14 cellular contexts compared by ENCODE assay signal in the genomic region with DNA sequence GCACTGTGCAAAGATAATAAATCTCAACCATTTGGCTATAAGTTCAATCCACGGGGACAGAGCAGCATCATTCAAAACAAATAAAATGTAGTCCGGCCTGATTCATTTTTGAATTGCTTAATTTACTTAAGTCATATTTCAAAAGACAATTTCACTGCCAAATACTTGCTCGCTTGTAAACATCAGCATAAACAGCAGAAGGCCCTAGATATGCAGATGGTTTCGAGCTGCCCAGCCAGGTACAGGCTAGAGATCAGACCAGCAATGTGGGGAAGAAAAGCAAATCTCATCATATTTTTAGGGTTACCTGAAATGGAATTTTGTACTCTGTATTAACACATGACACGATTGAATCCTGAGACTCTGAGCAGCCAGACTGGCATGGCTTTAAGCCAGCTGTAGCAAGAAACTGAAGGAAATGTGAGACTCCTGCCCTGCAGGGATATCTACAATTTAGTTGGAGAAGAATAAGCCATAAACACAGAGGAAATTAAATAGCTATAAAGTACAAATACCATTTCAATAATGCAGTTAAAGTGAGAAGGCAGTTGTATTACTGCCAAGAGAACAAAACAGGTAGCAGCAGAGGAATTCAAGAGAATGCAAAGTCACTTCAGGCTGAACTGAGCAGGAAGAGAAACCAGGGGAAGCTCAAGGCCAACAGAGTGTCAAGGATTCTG.
A peak's percentile ranks its signal among the peaks of the same experiment; 100 is the strongest.
DNase-seq lines count a peak whose midpoint lies in the region; ATAC-seq and TF ChIP-seq lines count a peak whose summit lies in the region.
"Had no signal": no experiment of that assay in that cellular context is flagged by ENCODE, and none has a peak within 500 bp of the region (broad histone marks: within the 10 kb centered on the region; RNA-seq: fewer than 3 reads in every experiment).

No MANE protein-coding gene starts in this region.

- H3K27me3 Mint-ChIP-seq in WTC11 (ENCODE audit: low read depth), result no peaks in the 10 kb centered on the region
- H3K27me3 Mint-ChIP-seq: activated naive CD8-positive, alpha-beta T cell treated with anti-CD3 and anti-CD28 coated beads, Interleukin-2, amount 50 U/mL, for 24 hours; CD4-positive, alpha-beta memory T cell had no signal

- CTCF ChIA-PET in WTC11 (lab: Charles Lee), result interaction anchor here (1.0 to 1.8 kb wide), 2 partner anchors 11 to 143 kb away, joined by 4 to 23 read pairs; no protein-coding TSS in a partner anchor

- peaks cover 7% of the 10 kb centered on the region for H3K9me3 Mint-ChIP-seq in WTC11
- H3K9me3 Mint-ChIP-seq: activated naive CD8-positive, alpha-beta T cell treated with anti-CD3 and anti-CD28 coated beads, Interleukin-2, amount 50 U/mL, for 24 hours had no signal

- H3K4me1 Mint-ChIP-seq in WTC11, result peaks cover 6% of the 10 kb centered on the region
- H3K4me1 Mint-ChIP-seq: activated naive CD8-positive, alpha-beta T cell treated with anti-CD3 and anti-CD28 coated beads, Interleukin-2, amount 50 U/mL, for 24 hours; stimulated activated memory B cell treated with anti-CD40 and anti-IgM and Interleukin-4, amounts not matched to agents 10 μg/mL and 1 μg/mL and 100 μg/mL, for 72 hours had no signal

- TF ChIP-seq CTCF in AG10803 (conservative IDR thresholded peaks at IDR 0.05; ENCODE audit: low read length) (no peak), WTC11 (IDR thresholded peaks at IDR 0.05) (no peak), fibroblast of villous mesenchyme (IDR thresholded peaks at IDR 0.05; ENCODE audit: insufficient read depth, low read depth, low read length) (no peak)

- no peaks in the 10 kb centered on the region for H3K36me3 Mint-ChIP-seq in WTC11
- H3K36me3 Mint-ChIP-seq: CD4-positive, alpha-beta memory T cell; stimulated activated memory B cell treated with anti-CD40 and anti-IgM and Interleukin-4, amounts not matched to agents 10 μg/mL and 1 μg/mL and 100 μg/mL, for 72 hours had no signal

- POLR2A ChIA-PET in WTC11 (lab: Charles Lee), result no interaction called here

- H3K4me3 Mint-ChIP-seq in WTC11, result no peak overlapping the region
- H3K4me3 Mint-ChIP-seq: activated naive CD8-positive, alpha-beta T cell treated with anti-CD3 and anti-CD28 coated beads, Interleukin-2, amount 50 U/mL, for 24 hours; CD4-positive, alpha-beta memory T cell; stimulated activated memory B cell treated with anti-CD40 and anti-IgM and Interleukin-4, amounts not matched to agents 10 μg/mL and 1 μg/mL and 100 μg/mL, for 72 hours had no signal

- H3K27ac Mint-ChIP-seq in WTC11, result no peak overlapping the region
- H3K27ac Mint-ChIP-seq: activated naive CD8-positive, alpha-beta T cell treated with anti-CD3 and anti-CD28 coated beads, Interleukin-2, amount 50 U/mL, for 24 hours; stimulated activated memory B cell treated with anti-CD40 and anti-IgM and Interleukin-4, amounts not matched to agents 10 μg/mL and 1 μg/mL and 100 μg/mL, for 72 hours had no signal

- H3K4me3 ChIP-seq in AG10803 (ENCODE audit: low read length), result no peak overlapping the region
- no peak overlapping the region for H3K4me3 ChIP-seq in fibroblast of villous mesenchyme (ENCODE audit: low read depth, low read length)
- H3K4me3 ChIP-seq: A549, transverse colon had no signal

- ATAC-seq in WTC11, result peak; percentile 43; the same call in 1 of the 2 replicates
- no peak for ATAC-seq in HG03025 (IDR thresholded peaks at IDR 0.05; ENCODE audit: low FRiP score, unreplicated experiment)
- ATAC-seq: A549; activated naive CD8-positive, alpha-beta T cell treated with anti-CD3 and anti-CD28 coated beads, Interleukin-2, amount 50 U/mL, for 24 hours; stimulated activated memory B cell treated with anti-CD40 and anti-IgM and Interleukin-4, amounts not matched to agents 10 μg/mL and 1 μg/mL and 100 μg/mL, for 72 hours had no signal

- DNase-seq in AG10803 (ENCODE audit: low read depth) (peak; percentile 13), NCI-H146 treated with DMSO at 0.1 percent for 48 hours (lab: John Stamatoyannopoulos, UW; ENCODE audit: unreplicated experiment) (peak; percentile 22), WTC11 (ENCODE audit: low spot score) (no peak), fibroblast of villous mesenchyme (ENCODE audit: low read depth) (peak; percentile 64)
- DNase-seq in activated effector memory CD4-positive, alpha-beta T cell treated with Interleukin-2 at 50 U/mL for 16 hours, result no peak
- DNase-seq in central memory CD4-positive, alpha-beta T cell, result no peak
- no peak for DNase-seq in stimulated activated CD4-positive, alpha-beta T cell treated with anti-CD3 and anti-CD28 coated beads, Interleukin-15, amount 100 ng/mL, for 24 hours
- DNase-seq: activated naive CD8-positive, alpha-beta T cell treated with anti-CD3 and anti-CD28 coated beads, Interleukin-2, amount 50 U/mL, for 24 hours; CD4-positive, alpha-beta memory T cell; glutamatergic neuron; transverse colon had no signal

TF ChIP-seq in WTC11, 78 proteins besides CTCF, POLR2A, EP300 and RAD21:
- TF ChIP-seq SMAD3 (CRISPR knock-in tag; IDR thresholded peaks at IDR 0.05; ENCODE audit: borderline replicate concordance) (no peak), CREM (CRISPR knock-in tag; IDR thresholded peaks at IDR 0.05) (no peak), NFYB (CRISPR knock-in tag; conservative IDR thresholded peaks at IDR 0.05; ENCODE audit: low read depth) (no peak), SP1 (CRISPR knock-in tag; conservative IDR thresholded peaks at IDR 0.05) (no peak), TEAD1 (CRISPR knock-in tag; IDR thresholded peaks at IDR 0.05) (no peak), GABPB1 (CRISPR knock-in tag; IDR thresholded peaks at IDR 0.05) (no peak), JUN (CRISPR knock-in tag; IDR thresholded peaks at IDR 0.05) (no peak), RELA (CRISPR knock-in tag; IDR thresholded peaks at IDR 0.05; ENCODE audit: borderline replicate concordance) (no peak), SOX15 (CRISPR knock-in tag; IDR thresholded peaks at IDR 0.05) (no peak), MXD4 (CRISPR knock-in tag; IDR thresholded peaks at IDR 0.05; ENCODE audit: borderline replicate concordance) (no peak)
- TF ChIP-seq, protein P1, sequence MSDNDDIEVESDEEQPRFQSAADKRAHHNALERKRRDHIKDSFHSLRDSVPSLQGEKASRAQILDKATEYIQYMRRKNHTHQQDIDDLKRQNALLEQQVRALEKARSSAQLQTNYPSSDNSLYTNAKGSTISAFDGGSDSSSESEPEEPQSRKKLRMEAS (CRISPR knock-in tag; IDR thresholded peaks at IDR 0.05), result no peak
- TF ChIP-seq, protein P2, sequence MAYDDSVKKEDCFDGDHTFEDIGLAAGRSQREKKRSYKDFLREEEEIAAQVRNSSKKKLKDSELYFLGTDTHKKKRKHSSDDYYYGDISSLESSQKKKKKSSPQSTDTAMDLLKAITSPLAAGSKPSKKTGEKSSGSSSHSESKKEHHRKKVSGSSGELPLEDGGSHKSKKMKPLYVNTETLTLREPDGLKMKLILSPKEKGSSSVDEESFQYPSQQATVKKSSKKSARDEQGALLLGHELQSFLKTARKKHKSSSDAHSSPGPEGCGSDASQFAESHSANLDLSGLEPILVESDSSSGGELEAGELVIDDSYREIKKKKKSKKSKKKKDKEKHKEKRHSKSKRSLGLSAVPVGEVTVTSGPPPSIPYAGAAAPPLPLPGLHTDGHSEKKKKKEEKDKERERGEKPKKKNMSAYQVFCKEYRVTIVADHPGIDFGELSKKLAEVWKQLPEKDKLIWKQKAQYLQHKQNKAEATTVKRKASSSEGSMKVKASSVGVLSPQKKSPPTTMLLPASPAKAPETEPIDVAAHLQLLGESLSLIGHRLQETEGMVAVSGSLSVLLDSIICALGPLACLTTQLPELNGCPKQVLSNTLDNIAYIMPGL (CRISPR knock-in tag; IDR thresholded peaks at IDR 0.05), result no peak
- TF ChIP-seq, protein P3, sequence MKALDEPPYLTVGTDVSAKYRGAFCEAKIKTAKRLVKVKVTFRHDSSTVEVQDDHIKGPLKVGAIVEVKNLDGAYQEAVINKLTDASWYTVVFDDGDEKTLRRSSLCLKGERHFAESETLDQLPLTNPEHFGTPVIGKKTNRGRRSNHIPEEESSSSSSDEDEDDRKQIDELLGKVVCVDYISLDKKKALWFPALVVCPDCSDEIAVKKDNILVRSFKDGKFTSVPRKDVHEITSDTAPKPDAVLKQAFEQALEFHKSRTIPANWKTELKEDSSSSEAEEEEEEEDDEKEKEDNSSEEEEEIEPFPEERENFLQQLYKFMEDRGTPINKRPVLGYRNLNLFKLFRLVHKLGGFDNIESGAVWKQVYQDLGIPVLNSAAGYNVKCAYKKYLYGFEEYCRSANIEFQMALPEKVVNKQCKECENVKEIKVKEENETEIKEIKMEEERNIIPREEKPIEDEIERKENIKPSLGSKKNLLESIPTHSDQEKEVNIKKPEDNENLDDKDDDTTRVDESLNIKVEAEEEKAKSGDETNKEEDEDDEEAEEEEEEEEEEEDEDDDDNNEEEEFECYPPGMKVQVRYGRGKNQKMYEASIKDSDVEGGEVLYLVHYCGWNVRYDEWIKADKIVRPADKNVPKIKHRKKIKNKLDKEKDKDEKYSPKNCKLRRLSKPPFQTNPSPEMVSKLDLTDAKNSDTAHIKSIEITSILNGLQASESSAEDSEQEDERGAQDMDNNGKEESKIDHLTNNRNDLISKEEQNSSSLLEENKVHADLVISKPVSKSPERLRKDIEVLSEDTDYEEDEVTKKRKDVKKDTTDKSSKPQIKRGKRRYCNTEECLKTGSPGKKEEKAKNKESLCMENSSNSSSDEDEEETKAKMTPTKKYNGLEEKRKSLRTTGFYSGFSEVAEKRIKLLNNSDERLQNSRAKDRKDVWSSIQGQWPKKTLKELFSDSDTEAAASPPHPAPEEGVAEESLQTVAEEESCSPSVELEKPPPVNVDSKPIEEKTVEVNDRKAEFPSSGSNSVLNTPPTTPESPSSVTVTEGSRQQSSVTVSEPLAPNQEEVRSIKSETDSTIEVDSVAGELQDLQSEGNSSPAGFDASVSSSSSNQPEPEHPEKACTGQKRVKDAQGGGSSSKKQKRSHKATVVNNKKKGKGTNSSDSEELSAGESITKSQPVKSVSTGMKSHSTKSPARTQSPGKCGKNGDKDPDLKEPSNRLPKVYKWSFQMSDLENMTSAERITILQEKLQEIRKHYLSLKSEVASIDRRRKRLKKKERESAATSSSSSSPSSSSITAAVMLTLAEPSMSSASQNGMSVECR (CRISPR knock-in tag; IDR thresholded peaks at IDR 0.05; ENCODE audit: borderline replicate concordance), result no peak

Comparison
In these comparisons a context has a peak if more than half of its experiments do, and no peak if none do; other contexts are left out.
1. DNase-seq: peak in AG10803 (single experiment), NCI-H146 treated with DMSO at 0.1 percent for 48 hours (single experiment) and fibroblast of villous mesenchyme (single experiment); none in WTC11 (single experiment), activated effector memory CD4-positive, alpha-beta T cell treated with Interleukin-2 at 50 U/mL for 16 hours (single experiment), central memory CD4-positive, alpha-beta T cell (single experiment) and stimulated activated CD4-positive, alpha-beta T cell treated with anti-CD3 and anti-CD28 coated beads, Interleukin-15, amount 100 ng/mL, for 24 hours (single experiment).